ENCODE assay signal across 8 cellular contexts in genomic region chr12:14770495-14771313, GRCh38. TPM values are rescaled to one million over a fixed set of nuclear protein-coding genes. Genes with fewer than 3 reads are reported as not detected.
DNase-seq lines count a peak whose midpoint lies in the region; ATAC-seq and TF ChIP-seq lines count a peak whose summit lies in the region.

No MANE protein-coding gene starts in this region.

- CTCF ChIA-PET in Panc1 (lab: Charles Lee) = interaction anchor here (1.0 kb wide), 1 partner anchor 46 kb away, joined by 3 read pairs; no protein-coding TSS in a partner anchor

- in situ Hi-C loops in Panc1 (cut with HindIII; ENCODE audit: low pct_unique_long_range_greater_than_20kb, low sequenced_read_pairs) = no loop called here

- H3K27me3 ChIP-seq in Panc1 (ENCODE audit: control insufficient read depth, insufficient read depth, low read length) (no peaks in the 10 kb centered on the region), fibroblast of lung (ENCODE audit: control insufficient read depth, insufficient read depth, low read length) (no peaks in the 10 kb centered on the region)

- H3K9ac ChIP-seq in fibroblast of lung (ENCODE audit: insufficient read depth, low read length) = peak overlapping the region; percentile 81

- DNase-seq in DMS 273 treated with DMSO at 0.1 percent for 48 hours (lab: John Stamatoyannopoulos, UW) (peak; percentile 38), Panc1 (ENCODE audit: low read depth, low spot score) (peak; percentile 97), activated T-helper 1 cell treated with Interleukin-2 at 50 U/mL for 16 hours (ENCODE audit: low read depth) (peak; percentile 83), fibroblast of lung (ENCODE audit: low read depth in 2 of 2) (peak; percentile 89 to 97), naive B cell (peak; percentile 91)
- DNase-seq in Jurkat, Clone E6-1 (ENCODE audit: low read depth, low spot score) = peak; percentile 94
- DNase-seq in stimulated activated effector memory CD8-positive, alpha-beta T cell treated with anti-CD3 and anti-CD28 coated beads, Interleukin-12 subunit alpha, Interleukin-12 subunit beta, amount 100 ng/mL, for 72 hours (ENCODE audit: low spot score in 2 of 2) = peak; percentile 93 to 99

- H4K20me1 ChIP-seq in fibroblast of lung (ENCODE audit: control insufficient read depth, extremely low read depth, insufficient read depth, low read length) = no peaks in the 10 kb centered on the region

- H3K27ac ChIP-seq in Panc1 (ENCODE audit: low read length) (peak overlapping the region; percentile 97), fibroblast of lung (ENCODE audit: insufficient read depth, low read length) (peak overlapping the region; percentile 97)

- no peaks in the 10 kb centered on the region for H3K9me3 ChIP-seq in Panc1 (ENCODE audit: control insufficient read depth, insufficient read depth, low read depth, low read length)
- no peaks in the 10 kb centered on the region for H3K9me3 ChIP-seq in fibroblast of lung (ENCODE audit: control insufficient read depth, insufficient read depth, low read depth, low read length)

- H2AFZ ChIP-seq in fibroblast of lung (ENCODE audit: low read length) = peak overlapping the region; percentile 87

- ATAC-seq in GM21619 (IDR thresholded peaks at IDR 0.05; ENCODE audit: unreplicated experiment) (peak; percentile 25), Panc1 (peak; percentile 69), naive B cell (ENCODE audit: low read depth in 2 of 2) (peak; percentile 14 to 20)
- ATAC-seq in stimulated activated effector memory CD8-positive, alpha-beta T cell treated with anti-CD3 and anti-CD28 coated beads, Interleukin-12 subunit alpha, Interleukin-12 subunit beta, amount 100 ng/mL, for 72 hours = peak; percentile 66

- peak overlapping the region; percentile 98 to 100 (median 100) for H3K27ac Mint-ChIP-seq in naive B cell
- peak overlapping the region; percentile 99 for H3K27ac Mint-ChIP-seq in stimulated activated effector memory CD8-positive, alpha-beta T cell treated with anti-CD3 and anti-CD28 coated beads, Interleukin-12 subunit alpha, Interleukin-12 subunit beta, amount 100 ng/mL, for 72 hours

- no peaks in the 10 kb centered on the region for H3K27me3 Mint-ChIP-seq in naive B cell

- peaks cover 4 to 18% (median 11%) of the 10 kb centered on the region in 7 donors for H3K9me3 Mint-ChIP-seq in naive B cell
- peaks cover 4% of the 10 kb centered on the region for H3K9me3 Mint-ChIP-seq in stimulated activated effector memory CD8-positive, alpha-beta T cell treated with anti-CD3 and anti-CD28 coated beads, Interleukin-12 subunit alpha, Interleukin-12 subunit beta, amount 100 ng/mL, for 72 hours

- H3K36me3 Mint-ChIP-seq in naive B cell = peaks cover 21 to 22% of the 10 kb centered on the region in 2 donors
- peaks cover 83% of the 10 kb centered on the region for H3K36me3 Mint-ChIP-seq in stimulated activated effector memory CD8-positive, alpha-beta T cell treated with anti-CD3 and anti-CD28 coated beads, Interleukin-12 subunit alpha, Interleukin-12 subunit beta, amount 100 ng/mL, for 72 hours

- POLR2A ChIA-PET in Panc1 (lab: Charles Lee) = interaction anchor here (0.6 kb wide), 3 partner anchors 105 to 1027 kb away, joined by 3 to 8 read pairs (median 7); no protein-coding TSS in a partner anchor

- H3K79me2 ChIP-seq in fibroblast of lung (ENCODE audit: control insufficient read depth, insufficient read depth, low read length) = peaks cover 16% of the 10 kb centered on the region

- intact Hi-C loops in Panc1 (cut with micrococcal nuclease; ENCODE audit: unreplicated experiment) = no loop called here

- peak overlapping the region; percentile 93 to 100 (median 97) for H3K4me3 Mint-ChIP-seq in naive B cell
- H3K4me3 Mint-ChIP-seq in stimulated activated effector memory CD8-positive, alpha-beta T cell treated with anti-CD3 and anti-CD28 coated beads, Interleukin-12 subunit alpha, Interleukin-12 subunit beta, amount 100 ng/mL, for 72 hours = peak overlapping the region; percentile 100

- TSS peak; percentile 81 for BruUV-seq in Panc1 (replicated peaks; lab: Mats Ljungman, UMichigan)

- H3K36me3 ChIP-seq in Panc1 (ENCODE audit: control insufficient read depth, insufficient read depth, low read length) = no peaks in the 10 kb centered on the region; the same call in 1 of the 2 replicates
- no peaks in the 10 kb centered on the region for H3K36me3 ChIP-seq in fibroblast of lung (ENCODE audit: control insufficient read depth, insufficient read depth, low read length)

- H3K4me3 ChIP-seq in Jurkat, Clone E6-1 (ENCODE audit: low read length) = peak overlapping the region; percentile 94
- H3K4me3 ChIP-seq in Panc1 (ENCODE audit: low read depth in 2 of 2, low read length in 2 of 2) (peak overlapping the region; percentile 89 to 95), fibroblast of lung (replicated peaks in 1 of 4; ENCODE audit: control extremely low read depth in 1 of 4, insufficient read depth in 1 of 4, low read depth in 3 of 4, low read length in 4 of 4) (peak overlapping the region; percentile 87 to 96 (median 94))

- H3K4me2 ChIP-seq in fibroblast of lung (ENCODE audit: extremely low read depth, insufficient read depth, low read length) = peak overlapping the region; percentile 80

- H3K4me1 ChIP-seq in Panc1 (ENCODE audit: control insufficient read depth, insufficient read depth, low read length) (no peaks in the 10 kb centered on the region; the same call in 1 of the 2 replicates), fibroblast of lung (ENCODE audit: control insufficient read depth, extremely low read depth, insufficient read depth, low read length) (no peaks in the 10 kb centered on the region)

- peaks cover 46 to 75% (median 67%) of the 10 kb centered on the region in 3 donors for H3K4me1 Mint-ChIP-seq in naive B cell
- H3K4me1 Mint-ChIP-seq in stimulated activated effector memory CD8-positive, alpha-beta T cell treated with anti-CD3 and anti-CD28 coated beads, Interleukin-12 subunit alpha, Interleukin-12 subunit beta, amount 100 ng/mL, for 72 hours = peaks cover 53% of the 10 kb centered on the region

- no peak for TF ChIP-seq CTCF in Panc1 (IDR thresholded peaks at IDR 0.05)
- no peak for TF ChIP-seq CTCF in fibroblast of lung (conservative IDR thresholded peaks at IDR 0.05 in 1 of 2, IDR thresholded peaks at IDR 0.05 in 1 of 2; ENCODE audit: low read depth in 1 of 2, low read length in 2 of 2)

RNA-seq across cellular contexts. Expression of gene WBP11, which starts 32.6 kb away (rescaled TPM):
- polyA plus RNA-seq in Jurkat, Clone E6-1 (2012; ENCODE audit: insufficient read depth, insufficient read length) = 118 TPM
- total RNA-seq in Panc1 (2021; ENCODE audit: unreplicated experiment) (47.3 TPM), fibroblast of lung (8.0 and 10.6 TPM in 2 replicates)
- 25.4 TPM for polyA plus RNA-seq in Panc1 (2012; ENCODE audit: insufficient read length)
- polyA plus RNA-seq in fibroblast of lung (17.5 and 27.4 TPM in 2 replicates), naive B cell (ENCODE audit: low read depth in 6 of 6) (10 to 100 TPM; 37.0 to 69.1 (median 59.0) TPM)
- 31.4 and 34.6 TPM in 2 replicates for polyA plus RNA-seq in fibroblast of lung (2012)
- 11.8 and 19.6 TPM in 2 replicates for polyA minus RNA-seq in fibroblast of lung (ENCODE audit: low replicate concordance)

RNA-seq across cellular contexts. Expression of gene C12orf60, which starts 32.8 kb away (rescaled TPM):
- polyA plus RNA-seq in Jurkat, Clone E6-1 (2012; ENCODE audit: insufficient read depth, insufficient read length) = 3.9 TPM
- total RNA-seq in Panc1 (2021; ENCODE audit: unreplicated experiment) (0.54 TPM), fibroblast of lung (1.0 and 1.5 TPM in 2 replicates)
- 0.57 TPM for polyA plus RNA-seq in Panc1 (2012; ENCODE audit: insufficient read length)
- polyA plus RNA-seq in fibroblast of lung (1.1 TPM in 2 replicates), naive B cell (ENCODE audit: low read depth in 6 of 6) (1 to 10 TPM in 5 of 6 donors, not detected in 1; 1.1 to 1.9 (median 1.6) TPM)
- polyA plus RNA-seq in fibroblast of lung (2012) = 0.68 TPM in 2 replicates
- not detected in 2 replicates for polyA minus RNA-seq in fibroblast of lung (ENCODE audit: low replicate concordance)

RNA-seq across cellular contexts. Expression of gene SMCO3, which starts 43.3 kb away (rescaled TPM):
- polyA plus RNA-seq in Jurkat, Clone E6-1 (2012; ENCODE audit: insufficient read depth, insufficient read length) = not detected
- total RNA-seq in Panc1 (2021; ENCODE audit: unreplicated experiment) = not detected
- polyA plus RNA-seq in Panc1 (2012; ENCODE audit: insufficient read length) = not detected
- 0.17 TPM in 1 of 2 replicates, not detected in the other for total RNA-seq in fibroblast of lung
- 0.16 TPM in 1 of 2 replicates, not detected in the other for polyA plus RNA-seq in fibroblast of lung
- 0.05 and 0.08 TPM in 2 replicates for polyA plus RNA-seq in fibroblast of lung (2012)
- not detected in 2 replicates for polyA minus RNA-seq in fibroblast of lung (ENCODE audit: low replicate concordance)
- polyA plus RNA-seq in naive B cell (ENCODE audit: low read depth in 6 of 6) = under 1 TPM in 3 of 6 donors, not detected in 3; 0.23 to 0.65 (median 0.35) TPM

Comparison
In these comparisons a context has a peak if more than half of its experiments do, and no peak if none do; other contexts are left out.
1. Peak in every context shown above with its lines: DNase-seq, ATAC-seq, H3K4me3 ChIP-seq and H3K27ac ChIP-seq.
2. DNase-seq: peak in every context shown above with its lines; median percentile 97 in Panc1; 96 in stimulated activated effector memory CD8-positive, alpha-beta T cell treated with anti-CD3 and anti-CD28 coated beads, Interleukin-12 subunit alpha, Interleukin-12 subunit beta, amount 100 ng/mL, for 72 hours; 94 in Jurkat, Clone E6-1; 93 in fibroblast of lung; 91 in naive B cell; 83 in activated T-helper 1 cell treated with Interleukin-2 at 50 U/mL for 16 hours; 38 in DMS 273 treated with DMSO at 0.1 percent for 48 hours.
3. ATAC-seq: peak in every context shown above with its lines; median percentile 69 in Panc1; 66 in stimulated activated effector memory CD8-positive, alpha-beta T cell treated with anti-CD3 and anti-CD28 coated beads, Interleukin-12 subunit alpha, Interleukin-12 subunit beta, amount 100 ng/mL, for 72 hours; 25 in GM21619; 17 in naive B cell.